In the genomic region with DNA sequence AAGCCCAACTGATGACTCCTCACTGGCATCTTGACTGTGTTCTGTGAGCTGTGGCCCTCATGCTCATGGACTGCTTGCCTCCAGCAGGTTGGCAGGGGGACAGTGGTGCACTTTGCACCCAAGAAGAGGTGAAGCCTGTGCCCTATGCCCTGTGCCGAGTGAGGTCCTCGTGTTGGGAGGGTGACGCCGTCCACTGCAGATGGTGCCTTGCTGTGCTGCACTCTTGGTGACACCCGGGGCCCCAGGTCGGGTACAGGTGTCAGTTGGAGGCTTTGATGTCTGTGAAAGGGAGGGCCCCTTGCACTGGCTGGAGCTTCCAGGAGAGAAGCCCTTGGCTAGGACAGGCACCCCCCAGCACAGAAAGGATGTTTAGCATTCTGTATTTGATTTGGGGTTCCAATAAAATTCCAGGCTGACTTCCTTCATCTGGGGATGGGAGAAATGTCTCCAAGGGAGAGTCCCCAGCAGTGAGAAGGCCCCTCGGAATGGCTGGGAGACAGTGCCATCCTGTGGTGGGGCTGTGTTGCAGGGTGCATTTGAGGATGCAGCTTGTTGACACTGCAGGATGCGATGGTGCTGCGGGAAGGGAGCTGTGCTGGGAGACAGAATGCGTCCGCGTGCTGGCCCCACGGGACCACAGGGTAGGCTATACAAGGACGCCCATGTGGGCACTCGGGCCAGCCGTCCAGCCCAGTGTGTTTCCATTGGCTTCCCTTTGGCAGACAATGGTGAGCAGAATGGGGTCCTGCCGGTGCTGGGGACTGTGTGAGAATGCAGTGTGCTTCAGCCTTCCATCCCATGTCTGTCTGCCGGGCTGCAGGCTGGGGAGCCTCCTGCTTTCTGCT, we compare ENCODE assay signal across 1 cellular context.
TF ChIP-seq lines count a peak whose summit lies in the region.

No MANE protein-coding gene starts in this region.

TF ChIP-seq in IMR-90, 13 proteins besides CTCF, POLR2A, EP300 and RAD21:
- TF ChIP-seq CEBPB (IDR thresholded peaks at IDR 0.05; ENCODE audit: low read depth, low read length) (no peak), CHD1 (IDR thresholded peaks at IDR 0.05; ENCODE audit: low read depth, low read length) (no peak), NFE2L2 (IDR thresholded peaks at IDR 0.05; ENCODE audit: low read depth, low read length) (no peak), MXI1 (IDR thresholded peaks at IDR 0.05; ENCODE audit: borderline replicate concordance, low read depth, low read length) (no peak), BHLHE40 (IDR thresholded peaks at IDR 0.05; ENCODE audit: low read depth, low read length) (no peak), RFX5 (IDR thresholded peaks at IDR 0.05; ENCODE audit: low read depth, low read length) (no peak)
- TF ChIP-seq, protein P1, sequence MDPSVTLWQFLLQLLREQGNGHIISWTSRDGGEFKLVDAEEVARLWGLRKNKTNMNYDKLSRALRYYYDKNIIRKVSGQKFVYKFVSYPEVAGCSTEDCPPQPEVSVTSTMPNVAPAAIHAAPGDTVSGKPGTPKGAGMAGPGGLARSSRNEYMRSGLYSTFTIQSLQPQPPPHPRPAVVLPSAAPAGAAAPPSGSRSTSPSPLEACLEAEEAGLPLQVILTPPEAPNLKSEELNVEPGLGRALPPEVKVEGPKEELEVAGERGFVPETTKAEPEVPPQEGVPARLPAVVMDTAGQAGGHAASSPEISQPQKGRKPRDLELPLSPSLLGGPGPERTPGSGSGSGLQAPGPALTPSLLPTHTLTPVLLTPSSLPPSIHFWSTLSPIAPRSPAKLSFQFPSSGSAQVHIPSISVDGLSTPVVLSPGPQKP (IDR thresholded peaks at IDR 0.05; ENCODE audit: borderline replicate concordance, low read depth, low read length), result no peak
- TF ChIP-seq, protein P2, sequence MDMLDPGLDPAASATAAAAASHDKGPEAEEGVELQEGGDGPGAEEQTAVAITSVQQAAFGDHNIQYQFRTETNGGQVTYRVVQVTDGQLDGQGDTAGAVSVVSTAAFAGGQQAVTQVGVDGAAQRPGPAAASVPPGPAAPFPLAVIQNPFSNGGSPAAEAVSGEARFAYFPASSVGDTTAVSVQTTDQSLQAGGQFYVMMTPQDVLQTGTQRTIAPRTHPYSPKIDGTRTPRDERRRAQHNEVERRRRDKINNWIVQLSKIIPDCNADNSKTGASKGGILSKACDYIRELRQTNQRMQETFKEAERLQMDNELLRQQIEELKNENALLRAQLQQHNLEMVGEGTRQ (IDR thresholded peaks at IDR 0.05; ENCODE audit: low read depth, low read length), result no peak
TF ChIP-seq in IMR-90: peak in this region for 0.
